ENCODE assay signal across 16 cellular contexts in genomic region chr12:1456885-1457284, GRCh38.
A peak's percentile ranks its signal among the peaks of the same experiment; 100 is the strongest.
DNase-seq lines count a peak whose midpoint lies in the region; ATAC-seq and TF ChIP-seq lines count a peak whose summit lies in the region.
"Had no signal": no experiment of that assay in that cellular context is flagged by ENCODE, and none has a peak within 500 bp of the region (broad histone marks: within the 10 kb centered on the region; RNA-seq: fewer than 3 reads in every experiment).

No MANE protein-coding gene starts in this region.

- DNase-seq in HFFc6 (no peak), IMR-90 (no peak), heart right ventricle (no peak), mesendoderm (no peak), cerebellar nuclear complex (lab: John Stamatoyannopoulos, UW) (no peak), DMS114 treated with DMSO at 0.1 percent for 48 hours (lab: John Stamatoyannopoulos, UW; ENCODE audit: unreplicated experiment) (no peak)
- DNase-seq: C1 segment of cervical spinal cord; CD4-positive, alpha-beta T cell; COR-L47; DND-41; GDM1 had no signal

- H3K4me3 Mint-ChIP-seq in HFFc6, result no peak overlapping the region
- H3K4me3 Mint-ChIP-seq: B cell; CD4-positive, alpha-beta T cell; IgD-negative memory B cell had no signal

- no peaks in the 10 kb centered on the region; the same call in 1 of the 2 replicates for H3K27me3 Mint-ChIP-seq in HFFc6 (ENCODE audit: insufficient read depth)
- H3K27me3 Mint-ChIP-seq: B cell; CD4-positive, alpha-beta T cell; IgD-negative memory B cell had no signal

- H4K5ac ChIP-seq in IMR-90 (ENCODE audit: low read depth, low read length) (no peak overlapping the region), mesendoderm (ENCODE audit: low read length) (no peak overlapping the region)

- H4K91ac ChIP-seq in IMR-90 (ENCODE audit: insufficient read depth, low read depth, low read length), result peak overlapping the region; percentile 29; the same call in 1 of the 2 replicates

- H3K27me3 ChIP-seq in IMR-90 (ENCODE audit: control insufficient read depth, insufficient read depth, low read length) (no peaks in the 10 kb centered on the region), heart right ventricle (no peaks in the 10 kb centered on the region), mesendoderm (ENCODE audit: insufficient read depth, low read length, poor library complexity) (no peaks in the 10 kb centered on the region)

- no peak for TF ChIP-seq POLR2A in IMR-90 (IDR thresholded peaks at IDR 0.05; ENCODE audit: low read depth, low read length)

- ATAC-seq in IMR-90 (ENCODE audit: low read depth) (no peak), heart right ventricle (peak in 6 of 8 donors; percentile 74 to 89 (median 79)), GM21367 (IDR thresholded peaks at IDR 0.05; ENCODE audit: unreplicated experiment) (no peak)
- ATAC-seq: HCT116 had no signal

- TF ChIP-seq CTCF in HFFc6 (IDR thresholded peaks at IDR 0.05) (no peak), IMR-90 (conservative IDR thresholded peaks at IDR 0.05; ENCODE audit: low read depth, low read length) (no peak), heart right ventricle (IDR thresholded peaks at IDR 0.05) (no peak)

- H3K79me1 ChIP-seq in IMR-90 (ENCODE audit: low read depth in 1 of 2, low read length in 2 of 2), result peaks cover 8 to 29% of the 10 kb centered on the region in 2 experiments
- H3K79me1 ChIP-seq in mesendoderm (ENCODE audit: low read length), result no peaks in the 10 kb centered on the region

- H2AFZ ChIP-seq in IMR-90 (replicated peaks; ENCODE audit: low read length, poor library complexity), result no peak overlapping the region
- H2AFZ ChIP-seq: GM23248 had no signal

- H2BK15ac ChIP-seq in IMR-90 (ENCODE audit: low read depth, low read length) (peak overlapping the region; percentile 94; the same call in 1 of the 3 replicates), mesendoderm (replicated peaks; ENCODE audit: low read depth) (no peak overlapping the region)

- H3K36me3 ChIP-seq in IMR-90 (ENCODE audit: control insufficient read depth, insufficient read depth, low read length) (no peaks in the 10 kb centered on the region), heart right ventricle (peaks cover 0 to 28% (median 0%) of the 10 kb centered on the region in 9 donors), mesendoderm (ENCODE audit: control insufficient read depth, insufficient read depth, low read length) (no peaks in the 10 kb centered on the region)

- TF ChIP-seq RAD21 in IMR-90 (IDR thresholded peaks at IDR 0.05; ENCODE audit: low read length), result no peak

- no peak overlapping the region for H2AK9ac ChIP-seq in IMR-90 (replicated peaks; ENCODE audit: low read depth, low read length, poor library complexity)

- H3K18ac ChIP-seq in IMR-90 (ENCODE audit: low read depth, low read length) (no peak overlapping the region; the same call in 1 of the 2 replicates), mesendoderm (ENCODE audit: low read length) (no peak overlapping the region)

- peaks cover 47% of the 10 kb centered on the region for H3K4me1 Mint-ChIP-seq in HFFc6 (ENCODE audit: low read depth)
- H3K4me1 Mint-ChIP-seq: B cell had no signal

- CTCF ChIA-PET in IMR-90 (lab: Yijun Ruan, JAX), result no interaction called here

- H3K36me3 Mint-ChIP-seq in HFFc6 (ENCODE audit: low read depth), result peaks cover 48% of the 10 kb centered on the region

- H3K9ac ChIP-seq in IMR-90 (ENCODE audit: low read depth, low read length), result no peak overlapping the region
- H3K9ac ChIP-seq in mesendoderm (ENCODE audit: low read length), result no peak overlapping the region
- H3K9ac ChIP-seq: GM23248 had no signal

- POLR2A ChIA-PET in IMR-90 (lab: Charles Lee; ENCODE audit: unreplicated experiment), result no interaction called here

- no TSS peak for BruUV-seq in IMR-90 (replicated peaks; lab: Mats Ljungman, UMichigan)

- peak overlapping the region; percentile 64 for H2BK120ac ChIP-seq in IMR-90 (ENCODE audit: low read depth, low read length)
- H2BK120ac ChIP-seq in mesendoderm (ENCODE audit: low read depth, low read length), result no peak overlapping the region

- peak overlapping the region; percentile 49 for H3K27ac Mint-ChIP-seq in HFFc6
- H3K27ac Mint-ChIP-seq: B cell; CD4-positive, alpha-beta T cell; IgD-negative memory B cell had no signal

- H3K9me3 Mint-ChIP-seq in HFFc6, result no peaks in the 10 kb centered on the region
- H3K9me3 Mint-ChIP-seq: CD4-positive, alpha-beta T cell had no signal

- peak overlapping the region; percentile 50; the same call in 1 of the 2 replicates for H3K14ac ChIP-seq in IMR-90 (replicated peaks; ENCODE audit: low read depth, low read length)

- H3K56ac ChIP-seq in IMR-90 (ENCODE audit: extremely low read depth, insufficient read depth, low read length), result no peak overlapping the region
- no peak overlapping the region for H3K56ac ChIP-seq in mesendoderm (ENCODE audit: low read length)

- H3K9me3 ChIP-seq in IMR-90 (ENCODE audit: control insufficient read depth, insufficient read depth, low read length), result no peaks in the 10 kb centered on the region
- H3K9me3 ChIP-seq in heart right ventricle, result no peaks in the 10 kb centered on the region

- H4K20me1 ChIP-seq in IMR-90 (ENCODE audit: insufficient read depth, low read length), result no peaks in the 10 kb centered on the region

- peaks cover 12% of the 10 kb centered on the region for H3K9me1 ChIP-seq in IMR-90 (ENCODE audit: insufficient read depth, low read length)

- H3K4ac ChIP-seq in IMR-90 (ENCODE audit: low read depth, low read length) (peak overlapping the region; percentile 68), mesendoderm (ENCODE audit: low read depth, low read length) (peak overlapping the region; percentile 55)

- no peaks in the 10 kb centered on the region for H3K79me2 ChIP-seq in mesendoderm (ENCODE audit: control insufficient read depth, insufficient read depth, low read length)

- H3K23ac ChIP-seq in IMR-90 (ENCODE audit: low read depth, low read length) (0 out of 2 replicates have a peak overlapping the region, but pooled peaks have one; percentile 32), mesendoderm (ENCODE audit: low read length) (no peak overlapping the region)

- peaks cover 5% of the 10 kb centered on the region for H3K4me1 ChIP-seq in IMR-90 (ENCODE audit: control insufficient read depth, insufficient read depth, low read length)
- H3K4me1 ChIP-seq in heart right ventricle, result peaks cover 0 to 23% (median 0%) of the 10 kb centered on the region in 9 donors
- no peaks in the 10 kb centered on the region for H3K4me1 ChIP-seq in mesendoderm (ENCODE audit: control insufficient read depth, low read depth, low read length)

- peak overlapping the region; percentile 82 for H2BK20ac ChIP-seq in IMR-90 (ENCODE audit: low read depth, low read length)

- H3K4me3 ChIP-seq in IMR-90 (ENCODE audit: insufficient read depth, low read depth, low read length) (no peak overlapping the region), heart right ventricle (no peak overlapping the region), mesendoderm (ENCODE audit: low read length) (no peak overlapping the region)
- H3K4me3 ChIP-seq: GM23248 had no signal

- dilution Hi-C loops in IMR-90 (cut with HindIII; ENCODE audit: low sequenced_read_pairs, unreplicated experiment), result no loop called here

- H3K27ac ChIP-seq in IMR-90 (ENCODE audit: insufficient read depth, low read length) (no peak overlapping the region), heart right ventricle (peak overlapping the region in 2 of 10 donors; percentile 26 to 54), mesendoderm (ENCODE audit: low read depth, low read length) (no peak overlapping the region)

- in situ Hi-C loops in IMR-90 (cut with MboI; ENCODE audit: low sequenced_read_pairs), result no loop called here

- H4K8ac ChIP-seq in IMR-90 (ENCODE audit: low read depth in 2 of 2, low read length in 2 of 2), result peak overlapping the region; percentile 25 to 64; a peak in 2 of 4 replicates
- H4K8ac ChIP-seq in mesendoderm (ENCODE audit: low read depth, low read length), result no peak overlapping the region

- H3K4me2 ChIP-seq in IMR-90 (ENCODE audit: low read depth, low read length) (no peak overlapping the region), mesendoderm (ENCODE audit: low read length) (no peak overlapping the region)

- H2BK5ac ChIP-seq in IMR-90 (ENCODE audit: low read depth, low read length, poor library complexity, severe bottlenecking) (peak overlapping the region; percentile 52), mesendoderm (ENCODE audit: low read length) (no peak overlapping the region)

- H2AK5ac ChIP-seq in IMR-90 (ENCODE audit: low read depth, low read length), result peak overlapping the region; percentile 8
- H2AK5ac ChIP-seq in mesendoderm (ENCODE audit: low read length), result no peak overlapping the region

- no CpG with 5 or more reads among the region's 7 CpGs for WGBS in IMR-90 (ENCODE audit: extremely low coverage in 2 of 2, insufficient read length in 1 of 2), 2 experiments
- 58 to 69% methylated on average over 7 of the region's 7 CpGs for WGBS in heart right ventricle, 2 donors
- WGBS in mesendoderm (ENCODE audit: extremely low coverage, insufficient coverage, low lambda C conversion rate), result no CpG with 5 or more reads among the region's 7 CpGs

- intact Hi-C loops in IMR-90 (cut with micrococcal nuclease) (no loop called here), heart right ventricle (cut with DNase I) (no loop called here)

TF ChIP-seq in IMR-90, 13 proteins besides CTCF, POLR2A, EP300 and RAD21:
- TF ChIP-seq SMC3 (IDR thresholded peaks at IDR 0.05; ENCODE audit: low read depth, low read length) (no peak), USF2 (IDR thresholded peaks at IDR 0.05; ENCODE audit: low read depth, low read length) (no peak), CEBPB (IDR thresholded peaks at IDR 0.05; ENCODE audit: low read depth, low read length) (no peak), CHD1 (IDR thresholded peaks at IDR 0.05; ENCODE audit: low read depth, low read length) (no peak), BHLHE40 (IDR thresholded peaks at IDR 0.05; ENCODE audit: low read depth, low read length) (no peak), MAFK (IDR thresholded peaks at IDR 0.05; ENCODE audit: low read depth, low read length) (no peak), FOS (IDR thresholded peaks at IDR 0.05; ENCODE audit: low read depth, low read length) (no peak), MAZ (IDR thresholded peaks at IDR 0.05; ENCODE audit: borderline replicate concordance, low read depth, low read length) (no peak), MXI1 (IDR thresholded peaks at IDR 0.05; ENCODE audit: borderline replicate concordance, low read depth, low read length) (no peak), NFE2L2 (IDR thresholded peaks at IDR 0.05; ENCODE audit: low read depth, low read length) (no peak), RCOR1 (IDR thresholded peaks at IDR 0.05; ENCODE audit: insufficient replicate concordance, low read length) (no peak)

Comparison
In these comparisons a context has a peak if more than half of its experiments do, and no peak if none do; other contexts are left out.
1. ATAC-seq: peak in heart right ventricle (6 of 8); none in IMR-90 (single experiment) and GM21367 (single experiment).